27 cellular contexts compared by ENCODE assay signal in genomic region chr4:157271166-157271869, GRCh38. TPM values are rescaled to one million over a fixed set of nuclear protein-coding genes. Genes with fewer than 3 reads are reported as not detected.
DNase-seq lines count a peak whose midpoint lies in the region; ATAC-seq and TF ChIP-seq lines count a peak whose summit lies in the region.
"Had no signal": no experiment of that assay in that cellular context is flagged by ENCODE, and none has a peak within 500 bp of the region (broad histone marks: within the 10 kb centered on the region; RNA-seq: fewer than 3 reads in every experiment).

No MANE protein-coding gene starts in this region.

- H3K27me3 Mint-ChIP-seq in activated T-cell treated with anti-CD3 and anti-CD28 coated beads, Interleukin-2, amount 50 U/mL, for 4 hours (ENCODE audit: low read depth): no peaks in the 10 kb centered on the region
- peaks cover 7% of the 10 kb centered on the region for H3K27me3 Mint-ChIP-seq in osteocyte (ENCODE audit: unreplicated experiment)
- H3K27me3 Mint-ChIP-seq: activated CD8-positive, alpha-beta T cell treated with anti-CD3 and anti-CD28 coated beads for 36 hours; activated T-cell treated with anti-CD3 and anti-CD28 coated beads, Interleukin-2, amount 50 U/mL, for 24 hours; type B pancreatic cell had no signal

- H3K36me3 ChIP-seq in KMS-11 (ENCODE audit: insufficient read depth): no peaks in the 10 kb centered on the region
- no peaks in the 10 kb centered on the region for H3K36me3 ChIP-seq in mesendoderm (ENCODE audit: control insufficient read depth, insufficient read depth, low read length)
- H3K36me3 ChIP-seq: left lung, neural progenitor cell had no signal

- H3K18ac ChIP-seq in mesendoderm (ENCODE audit: low read length): no peak overlapping the region

- no peak for ATAC-seq in GM21528 (IDR thresholded peaks at IDR 0.05; ENCODE audit: low FRiP score, unreplicated experiment)
- ATAC-seq in activated T-cell treated with anti-CD3 and anti-CD28 coated beads, Interleukin-2, amount 50 U/mL, for 4 hours: no peak
- no peak for ATAC-seq in GM18867 (IDR thresholded peaks at IDR 0.05; ENCODE audit: unreplicated experiment)
- ATAC-seq: activated CD8-positive, alpha-beta T cell treated with anti-CD3 and anti-CD28 coated beads for 36 hours; CD8-positive, alpha-beta T cell; esophagus mucosa; left lung; mucosa of descending colon; psoas muscle; SK-N-SH treated with all-trans-retinoic acid at 6 μM for 48 hours; stimulated activated naive CD8-positive, alpha-beta T cell treated with anti-CD3 and anti-CD28 coated beads, Interleukin-15, Interleukin-2, amounts not matched to agents 100 U/mL and 50 U/mL, for 24 hours had no signal

- H3K4me3 ChIP-seq in KMS-11 (IDR thresholded peaks at IDR 0.05; ENCODE audit: insufficient read depth, low read depth, low read length) (no peak overlapping the region), mesendoderm (ENCODE audit: low read length) (no peak overlapping the region)
- H3K4me3 ChIP-seq: left lung, mucosa of descending colon, neural progenitor cell, psoas muscle had no signal

- 0 out of 2 replicates have a peak overlapping the region, but pooled peaks have one; percentile 2 for H3K4me2 ChIP-seq in KMS-11
- H3K4me2 ChIP-seq in mesendoderm (ENCODE audit: low read length): no peak overlapping the region
- H3K4me2 ChIP-seq: neural progenitor cell had no signal

- H2AK5ac ChIP-seq in mesendoderm (ENCODE audit: low read length): no peak overlapping the region

- H3K4ac ChIP-seq in mesendoderm (ENCODE audit: low read depth, low read length): no peak overlapping the region

- no peak overlapping the region for H3K27ac ChIP-seq in KMS-11
- no peak overlapping the region for H3K27ac ChIP-seq in mesendoderm (ENCODE audit: low read depth, low read length)
- H3K27ac ChIP-seq: left lung, neural progenitor cell, psoas muscle, RWPE1 had no signal

- peaks cover 14% of the 10 kb centered on the region for H3K4me1 ChIP-seq in KMS-11 (ENCODE audit: low read depth, poor library complexity, severe bottlenecking)
- H3K4me1 ChIP-seq in mesendoderm (ENCODE audit: control insufficient read depth, low read depth, low read length): no peaks in the 10 kb centered on the region
- H3K4me1 ChIP-seq: left lung, neural progenitor cell, psoas muscle had no signal

- H4K5ac ChIP-seq in mesendoderm (ENCODE audit: low read length): no peak overlapping the region

- H2BK5ac ChIP-seq in mesendoderm (ENCODE audit: low read length): no peak overlapping the region

- no peak overlapping the region for H2AFZ ChIP-seq in KMS-11 (ENCODE audit: low read depth)
- H2AFZ ChIP-seq: neural progenitor cell had no signal

- H3K4me1 Mint-ChIP-seq in activated T-cell treated with anti-CD3 and anti-CD28 coated beads, Interleukin-2, amount 50 U/mL, for 4 hours (ENCODE audit: low read depth): no peaks in the 10 kb centered on the region
- H3K4me1 Mint-ChIP-seq in osteocyte (ENCODE audit: unreplicated experiment): no peaks in the 10 kb centered on the region
- H3K4me1 Mint-ChIP-seq: neural progenitor cell had no signal

- peaks cover 16% of the 10 kb centered on the region for H3K9me3 Mint-ChIP-seq in activated T-cell treated with anti-CD3 and anti-CD28 coated beads, Interleukin-2, amount 50 U/mL, for 4 hours
- peaks cover 11% of the 10 kb centered on the region for H3K9me3 Mint-ChIP-seq in osteocyte (ENCODE audit: unreplicated experiment)
- H3K9me3 Mint-ChIP-seq: neural progenitor cell had no signal

- no peaks in the 10 kb centered on the region for H4K20me1 ChIP-seq in KMS-11 (ENCODE audit: insufficient read depth)

- no peak overlapping the region for H2BK15ac ChIP-seq in mesendoderm (replicated peaks; ENCODE audit: low read depth)

- H3K27ac Mint-ChIP-seq in osteocyte (ENCODE audit: unreplicated experiment): no peak overlapping the region
- H3K27ac Mint-ChIP-seq: activated CD8-positive, alpha-beta T cell treated with anti-CD3 and anti-CD28 coated beads for 36 hours; activated naive CD4-positive, alpha-beta T cell treated with anti-CD3 and anti-CD28 coated beads for 36 hours; activated T-cell treated with anti-CD3 and anti-CD28 coated beads, Interleukin-2, amount 50 U/mL, for 24 hours; CD8-positive, alpha-beta T cell; neural progenitor cell; type B pancreatic cell had no signal

- H3K56ac ChIP-seq in mesendoderm (ENCODE audit: low read length): no peak overlapping the region

- no peak overlapping the region for H3K4me3 Mint-ChIP-seq in activated T-cell treated with anti-CD3 and anti-CD28 coated beads, Interleukin-2, amount 50 U/mL, for 4 hours
- H3K4me3 Mint-ChIP-seq in osteocyte (ENCODE audit: unreplicated experiment): no peak overlapping the region
- H3K4me3 Mint-ChIP-seq: activated CD8-positive, alpha-beta T cell treated with anti-CD3 and anti-CD28 coated beads for 36 hours; activated naive CD4-positive, alpha-beta T cell treated with anti-CD3 and anti-CD28 coated beads for 36 hours; activated T-cell treated with anti-CD3 and anti-CD28 coated beads, Interleukin-2, amount 50 U/mL, for 24 hours; CD8-positive, alpha-beta T cell; neural progenitor cell; type B pancreatic cell had no signal

- no peak overlapping the region for H3K23ac ChIP-seq in mesendoderm (ENCODE audit: low read length)

- WGBS in mesendoderm (ENCODE audit: extremely low coverage, insufficient coverage, low lambda C conversion rate): no CpG with 5 or more reads among the region's 1 CpG

- no peak overlapping the region for H2BK120ac ChIP-seq in mesendoderm (ENCODE audit: low read depth, low read length)

- H3K9ac ChIP-seq in KMS-11 (no peak overlapping the region), mesendoderm (ENCODE audit: low read length) (no peak overlapping the region)
- H3K9ac ChIP-seq: neural progenitor cell had no signal

- H4K8ac ChIP-seq in mesendoderm (ENCODE audit: low read depth, low read length): no peak overlapping the region

- TF ChIP-seq CTCF in KMS-11 (conservative IDR thresholded peaks at IDR 0.05; ENCODE audit: low read depth, low read length) (no peak), osteocyte (IDR thresholded peaks at IDR 0.05) (no peak)

- H3K79me2 ChIP-seq in KMS-11 (ENCODE audit: insufficient read depth, low read depth) (no peaks in the 10 kb centered on the region), mesendoderm (ENCODE audit: control insufficient read depth, insufficient read depth, low read length) (no peaks in the 10 kb centered on the region)

- H3K36me3 Mint-ChIP-seq in activated T-cell treated with anti-CD3 and anti-CD28 coated beads, Interleukin-2, amount 50 U/mL, for 4 hours (ENCODE audit: insufficient read depth): no peaks in the 10 kb centered on the region
- peaks cover 2% of the 10 kb centered on the region for H3K36me3 Mint-ChIP-seq in osteocyte (ENCODE audit: unreplicated experiment)
- H3K36me3 Mint-ChIP-seq: CD8-positive, alpha-beta T cell; neural progenitor cell; type B pancreatic cell had no signal

- no peaks in the 10 kb centered on the region for H3K79me1 ChIP-seq in mesendoderm (ENCODE audit: low read length)

- DNase-seq in ELR (ENCODE audit: low read depth): peak; percentile 71
- DNase-seq in astrocyte of the hippocampus (ENCODE audit: low read depth, low spot score): peak; percentile 79
- peak; percentile 4 for DNase-seq in mesendoderm
- DNase-seq in activated T-cell treated with anti-CD3 and anti-CD28 coated beads, Interleukin-2, amount 50 U/mL, for 4 hours: no peak
- DNase-seq in osteocyte (ENCODE audit: extremely low spot score, unreplicated experiment): no peak
- DNase-seq: activated CD4-positive, CD25-positive, alpha-beta regulatory T cell; activated CD8-positive, alpha-beta T cell treated with anti-CD3 and anti-CD28 coated beads for 36 hours; activated naive CD4-positive, alpha-beta T cell treated with anti-CD3 and anti-CD28 coated beads for 36 hours; activated T-cell treated with anti-CD3 and anti-CD28 coated beads, Interleukin-2, amount 50 U/mL, for 24 hours; CD8-positive, alpha-beta T cell; effector CD8-positive, alpha-beta T cell; KG1; left lung; mucosa of descending colon; NCI-H2029; psoas muscle; stimulated activated CD4-positive, alpha-beta T cell treated with anti-CD3 and anti-CD28 coated beads, Interleukin-4, amount 100 ng/mL, for 1 hour; stimulated activated naive CD8-positive, alpha-beta T cell treated with anti-CD3 and anti-CD28 coated beads, Interleukin-15, Interleukin-2, amounts not matched to agents 100 U/mL and 50 U/mL, for 24 hours had no signal

- no peaks in the 10 kb centered on the region for H3K27me3 ChIP-seq in KMS-11 (ENCODE audit: insufficient read depth, low read depth)
- no peaks in the 10 kb centered on the region for H3K27me3 ChIP-seq in mesendoderm (ENCODE audit: insufficient read depth, low read length, poor library complexity)
- H3K27me3 ChIP-seq: left lung, neural progenitor cell had no signal

RNA-seq across cellular contexts. Expression of gene GRIA2, which starts 50.8 kb away (rescaled TPM):
- not detected for polyA plus RNA-seq in mesendoderm (2013, experiment 1 of 2)
- 0.01 TPM for polyA plus RNA-seq in mesendoderm (2013, experiment 2 of 2)
- total RNA-seq in activated T-cell treated with anti-CD3 and anti-CD28 coated beads, Interleukin-2, amount 50 U/mL, for 4 hours: not detected
- total RNA-seq in osteocyte: 31.3 and 39.0 TPM in 2 replicates
- total RNA-seq: activated CD8-positive, alpha-beta T cell treated with anti-CD3 and anti-CD28 coated beads for 36 hours; activated naive CD4-positive, alpha-beta T cell treated with anti-CD3 and anti-CD28 coated beads for 36 hours; CD8-positive, alpha-beta T cell; esophagus mucosa; left lung; NCI-H460 had no signal

Comparison
In these comparisons a context has a peak if more than half of its experiments do, and no peak if none do; other contexts are left out.
1. DNase-seq: peak in ELR (single experiment), astrocyte of the hippocampus (single experiment) and mesendoderm (single experiment); none in activated T-cell treated with anti-CD3 and anti-CD28 coated beads, Interleukin-2, amount 50 U/mL, for 4 hours (single experiment) and osteocyte (single experiment).
2. RNA of gene GRIA2, which starts 50.8 kb away (total RNA-seq): 31.3 to 39.0 TPM in osteocyte; not detected in activated T-cell treated with anti-CD3 and anti-CD28 coated beads, Interleukin-2, amount 50 U/mL, for 4 hours; every median in the first group is over 10 times any median in the second.